ENCODE assay signal across 24 cellular contexts in genomic region chr17:29802256-29802655, GRCh38.
"Had no signal": no experiment of that assay in that cellular context is flagged by ENCODE, and none has a peak within 500 bp of the region (broad histone marks: within the 10 kb centered on the region; RNA-seq: fewer than 3 reads in every experiment).

No MANE protein-coding gene starts in this region.

- H3K27ac ChIP-seq: colonic mucosa, gastroesophageal sphincter, neural progenitor cell, ovary, stomach, thoracic aorta had no signal

- H3K36me3 Mint-ChIP-seq: immature natural killer cell; natural killer cell treated with Interleukin-12 subunit alpha and Interleukin-12 subunit beta and Interleukin-15 and Interleukin-18, amount 100 ng/mL, for 72 hours; neural progenitor cell had no signal

- H3K27me3 ChIP-seq: colonic mucosa, gastroesophageal sphincter, neural progenitor cell, ovary, stomach had no signal

- DNase-seq: colonic mucosa; dermis blood vessel endothelial cell; erythroblast; glutamatergic neuron; immature natural killer cell; kidney; left colon; left ventricle myocardium superior; mesenchymal stem cell; midbrain; nucleus accumbens; ovary; right cardiac atrium; small intestine; stimulated activated CD4-positive, alpha-beta T cell treated with anti-CD3 and anti-CD28 coated beads, Interleukin-12 subunit alpha, Interleukin-12 subunit beta, amount 100 ng/mL, for 4 hours; stimulated activated naive CD4-positive, alpha-beta T cell; stomach; substantia nigra; trophoblast cell had no signal

- H3K9me3 ChIP-seq: colonic mucosa, gastroesophageal sphincter, ovary, stomach, thoracic aorta had no signal

- H3K36me3 ChIP-seq: colonic mucosa, gastroesophageal sphincter, neural progenitor cell, ovary, stomach, thoracic aorta had no signal

- H3K4me1 Mint-ChIP-seq: neural progenitor cell had no signal

- H3K4me3 Mint-ChIP-seq: immature natural killer cell; natural killer cell treated with Interleukin-12 subunit alpha and Interleukin-12 subunit beta and Interleukin-15 and Interleukin-18, amount 100 ng/mL, for 72 hours; neural progenitor cell had no signal

- H3K27me3 Mint-ChIP-seq: natural killer cell treated with Interleukin-12 subunit alpha and Interleukin-12 subunit beta and Interleukin-15 and Interleukin-18, amount 100 ng/mL, for 72 hours had no signal

- H3K9me3 Mint-ChIP-seq: immature natural killer cell; natural killer cell treated with Interleukin-12 subunit alpha and Interleukin-12 subunit beta and Interleukin-15 and Interleukin-18, amount 100 ng/mL, for 72 hours; neural progenitor cell had no signal

- H3K4me1 ChIP-seq: colonic mucosa, gastroesophageal sphincter, neural progenitor cell had no signal

- H3K27ac Mint-ChIP-seq: natural killer cell treated with Interleukin-12 subunit alpha and Interleukin-12 subunit beta and Interleukin-15 and Interleukin-18, amount 100 ng/mL, for 72 hours; neural progenitor cell had no signal

- H3K4me3 ChIP-seq: colonic mucosa, gastroesophageal sphincter, lung, neural progenitor cell, ovary, stomach, thoracic aorta had no signal
